In genomic region chr5:7856855-7857254, GRCh38 we compare ENCODE assay signal across 8 cellular contexts. TPM values are rescaled to one million over a fixed set of nuclear protein-coding genes. Genes with fewer than 3 reads are reported as not detected.
A peak's percentile ranks its signal among the peaks of the same experiment; 100 is the strongest.
DNase-seq lines count a peak whose midpoint lies in the region; TF ChIP-seq lines count a peak whose summit lies in the region.

No MANE protein-coding gene starts in this region.

- no peak overlapping the region for H3K27ac ChIP-seq in fibroblast of lung (ENCODE audit: insufficient read depth, low read length)

- peaks cover 3% of the 10 kb centered on the region for H3K36me3 ChIP-seq in fibroblast of lung (ENCODE audit: control insufficient read depth, insufficient read depth, low read length)

- H2AFZ ChIP-seq in fibroblast of lung (ENCODE audit: low read length), result no peak overlapping the region

- no peak overlapping the region for H3K4me2 ChIP-seq in fibroblast of lung (ENCODE audit: extremely low read depth, insufficient read depth, low read length)

- DNase-seq in A172 (ENCODE audit: low spot score) (peak; percentile 28), GDM1 (lab: John Stamatoyannopoulos, UW) (peak; percentile 37), NAMALWA (ENCODE audit: low spot score) (peak; percentile 49), SKM-1 treated with dmso at 0.1 percent for 144 hours (lab: John Stamatoyannopoulos, UW; ENCODE audit: unreplicated experiment) (peak; percentile 40), fibroblast of lung (ENCODE audit: low read depth in 2 of 2) (peak; percentile 31 to 47), occipital lobe (lab: John Stamatoyannopoulos, UW) (peak; percentile 42), GOT3 (lab: John Stamatoyannopoulos, UW) (no peak), foreskin melanocyte (no peak)

- no peaks in the 10 kb centered on the region for H4K20me1 ChIP-seq in fibroblast of lung (ENCODE audit: control insufficient read depth, extremely low read depth, insufficient read depth, low read length)

- no peaks in the 10 kb centered on the region for H3K9me3 ChIP-seq in fibroblast of lung (ENCODE audit: control insufficient read depth, insufficient read depth, low read depth, low read length)

- no peak overlapping the region for H3K9ac ChIP-seq in fibroblast of lung (ENCODE audit: insufficient read depth, low read length)

- no peak overlapping the region for H3K4me3 ChIP-seq in fibroblast of lung (replicated peaks in 1 of 4; ENCODE audit: control extremely low read depth in 1 of 4, insufficient read depth in 1 of 4, low read depth in 3 of 4, low read length in 4 of 4)

- H3K27me3 ChIP-seq in fibroblast of lung (ENCODE audit: control insufficient read depth, insufficient read depth, low read length), result no peaks in the 10 kb centered on the region

- H3K79me2 ChIP-seq in fibroblast of lung (ENCODE audit: control insufficient read depth, insufficient read depth, low read length), result no peaks in the 10 kb centered on the region

- no peaks in the 10 kb centered on the region for H3K4me1 ChIP-seq in fibroblast of lung (ENCODE audit: control insufficient read depth, extremely low read depth, insufficient read depth, low read length)

- TF ChIP-seq CTCF in fibroblast of lung (conservative IDR thresholded peaks at IDR 0.05 in 1 of 2, IDR thresholded peaks at IDR 0.05 in 1 of 2; ENCODE audit: low read depth in 1 of 2, low read length in 2 of 2), result peak; percentile 69 to 77

RNA-seq across cellular contexts. Expression of gene CFAP90, which starts 5.9 kb away (rescaled TPM):
- not detected in 2 replicates for total RNA-seq in A172 (2014; rRNA removed; shearing (Covaris generic))
- total RNA-seq in fibroblast of lung, result 0.26 TPM in 1 of 2 replicates, not detected in the other
- polyA plus RNA-seq in fibroblast of lung, result not detected in 2 replicates
- polyA plus RNA-seq in fibroblast of lung (2012), result not detected in 2 replicates
- polyA minus RNA-seq in fibroblast of lung (ENCODE audit: low replicate concordance), result not detected in 2 replicates
- 2.2 TPM for total RNA-seq in occipital lobe

RNA-seq across cellular contexts. Expression of gene FASTKD3, which starts 12.0 kb away (rescaled TPM):
- 17.9 and 23.7 TPM in 2 replicates for total RNA-seq in A172 (2014; rRNA removed; shearing (Covaris generic))
- total RNA-seq in fibroblast of lung (10.8 and 12.7 TPM in 2 replicates), occipital lobe (21.4 TPM)
- polyA plus RNA-seq in fibroblast of lung, result 16.8 and 19.0 TPM in 2 replicates
- 7.9 and 8.9 TPM in 2 replicates for polyA plus RNA-seq in fibroblast of lung (2012)
- polyA minus RNA-seq in fibroblast of lung (ENCODE audit: low replicate concordance), result 3.6 and 5.5 TPM in 2 replicates

RNA-seq across cellular contexts. Expression of gene MTRR, which starts 12.1 kb away (rescaled TPM):
- total RNA-seq in A172 (2014; rRNA removed; shearing (Covaris generic)), result 23.2 and 40.9 TPM in 2 replicates
- 19.0 and 21.1 TPM in 2 replicates for total RNA-seq in fibroblast of lung
- 40.5 and 45.1 TPM in 2 replicates for polyA plus RNA-seq in fibroblast of lung
- 22.6 and 23.7 TPM in 2 replicates for polyA plus RNA-seq in fibroblast of lung (2012)
- polyA minus RNA-seq in fibroblast of lung (ENCODE audit: low replicate concordance), result 32.2 and 50.2 TPM in 2 replicates
- total RNA-seq in occipital lobe, result 29.9 TPM

Comparison
In these comparisons a context has a peak if more than half of its experiments do, and no peak if none do; other contexts are left out.
1. DNase-seq: peak in A172 (single experiment), GDM1 (single experiment), NAMALWA (single experiment), SKM-1 treated with dmso at 0.1 percent for 144 hours (single experiment), fibroblast of lung (2 of 2) and occipital lobe (single experiment); none in GOT3 (single experiment) and foreskin melanocyte (single experiment).